Comparison of ENCODE assay signal across 21 cellular contexts in genomic region chr17:67673006-67673405, GRCh38.
"Had no signal": no experiment of that assay in that cellular context is flagged by ENCODE, and none has a peak within 500 bp of the region (broad histone marks: within the 10 kb centered on the region; RNA-seq: fewer than 3 reads in every experiment).

No MANE protein-coding gene starts in this region.

- H3K4me3 ChIP-seq: gastrocnemius medialis, lower lobe of right lung, prostate gland, right atrium auricular region, smooth muscle cell, stomach, thyroid gland, vagina had no signal

- H3K4me2 ChIP-seq: smooth muscle cell had no signal

- ATAC-seq: effector memory CD8-positive, alpha-beta T cell; gastrocnemius medialis; left ventricle myocardium superior; naive thymus-derived CD8-positive, alpha-beta T cell; sciatic nerve; stimulated activated effector memory CD8-positive, alpha-beta T cell treated with anti-CD3 and anti-CD28 coated beads, Interleukin-12 subunit alpha, Interleukin-12 subunit beta, amount 100 ng/mL, for 72 hours had no signal

- H3K27me3 ChIP-seq: gastrocnemius medialis, right atrium auricular region, stomach, thyroid gland, vagina had no signal

- H3K9me3 ChIP-seq: gastrocnemius medialis, lower lobe of right lung, prostate gland, right atrium auricular region, stomach, thyroid gland, vagina had no signal

- H3K36me3 ChIP-seq: gastrocnemius medialis, prostate gland, thyroid gland had no signal

- DNase-seq: effector memory CD8-positive, alpha-beta T cell; gastrocnemius medialis; head of caudate nucleus; left ventricle myocardium superior; lower lobe of right lung; naive thymus-derived CD8-positive, alpha-beta T cell; nephron progenitor cell; nucleus accumbens; stimulated activated CD4-positive, alpha-beta T cell treated with anti-CD3 and anti-CD28 coated beads, Interleukin-12 subunit alpha, Interleukin-12 subunit beta, amount 100 ng/mL, for 4 hours; stimulated activated CD4-positive, alpha-beta T cell treated with anti-CD3 and anti-CD28 coated beads, Interleukin-1b, Interleukin-23, amount 100 ng/mL, for 48 hours; stimulated activated CD4-positive, alpha-beta T cell treated with anti-CD3 and anti-CD28 coated beads, Interleukin-4, amount 100 ng/mL, for 24 hours; stimulated activated naive CD4-positive, alpha-beta T cell treated with Interleukin-2 at 50 U/mL for 16 hours; stomach; thyroid gland; trophoblast cell had no signal

- H3K27ac ChIP-seq: gastrocnemius medialis, lower lobe of right lung, right atrium auricular region, stomach, thyroid gland, vagina had no signal

- H3K4me1 ChIP-seq: lower lobe of right lung, prostate gland, vagina had no signal
